8 cellular contexts compared by ENCODE assay signal in genomic region chr21:38804617-38805281, GRCh38. TPM values are rescaled to one million over a fixed set of nuclear protein-coding genes. Genes with fewer than 3 reads are reported as not detected.
DNase-seq lines count a peak whose midpoint lies in the region; ATAC-seq and TF ChIP-seq lines count a peak whose summit lies in the region.

No MANE protein-coding gene starts in this region.

- POLR2A ChIA-PET in activated CD4-positive, alpha-beta T cell treated with anti-CD3 and anti-CD28 coated beads, Interleukin-2, amount 10 ng/mL, durations not matched to agents 7 days and 5 days (lab: Charles Lee): interaction anchor here (0.7 kb wide), 1 partner anchor 36 kb away, joined by 3 read pairs; no protein-coding TSS in a partner anchor

- in situ Hi-C loops in Caki2 (cut with HindIII; ENCODE audit: low pct_unique_long_range_greater_than_20kb, low sequenced_read_pairs): no loop called here

- peak overlapping the region; percentile 92 for H3K27ac Mint-ChIP-seq in activated CD4-positive, alpha-beta T cell treated with anti-CD3 and anti-CD28 coated beads, Interleukin-2, amount 10 ng/mL, durations not matched to agents 7 days and 5 days
- peak overlapping the region; percentile 43 for H3K27ac Mint-ChIP-seq in endothelial cell (ENCODE audit: unreplicated experiment)

- peaks cover 19% of the 10 kb centered on the region for H3K36me3 Mint-ChIP-seq in activated CD4-positive, alpha-beta T cell treated with anti-CD3 and anti-CD28 coated beads, Interleukin-2, amount 10 ng/mL, durations not matched to agents 7 days and 5 days (ENCODE audit: low read depth)
- peaks cover 14% of the 10 kb centered on the region for H3K36me3 Mint-ChIP-seq in endothelial cell (ENCODE audit: low read depth, unreplicated experiment)

- H3K4me1 Mint-ChIP-seq in activated CD4-positive, alpha-beta T cell treated with anti-CD3 and anti-CD28 coated beads, Interleukin-2, amount 10 ng/mL, durations not matched to agents 7 days and 5 days: peaks cover 28% of the 10 kb centered on the region
- peaks cover 28% of the 10 kb centered on the region for H3K4me1 Mint-ChIP-seq in endothelial cell (ENCODE audit: unreplicated experiment)

- H3K9me3 Mint-ChIP-seq in activated CD4-positive, alpha-beta T cell treated with anti-CD3 and anti-CD28 coated beads, Interleukin-2, amount 10 ng/mL, durations not matched to agents 7 days and 5 days: no peaks in the 10 kb centered on the region
- H3K9me3 Mint-ChIP-seq in endothelial cell (ENCODE audit: unreplicated experiment): no peaks in the 10 kb centered on the region

- CTCF ChIA-PET in activated CD4-positive, alpha-beta T cell treated with anti-CD3 and anti-CD28 coated beads, Interleukin-2, amount 10 ng/mL, durations not matched to agents 7 days and 5 days (lab: Charles Lee): interaction anchor here (0.5 to 1.2 kb wide), 4 partner anchors 17 to 570 kb away, joined by 3 to 4 read pairs (median 4); no protein-coding TSS in a partner anchor

- no peak for TF ChIP-seq CTCF in endothelial cell (IDR thresholded peaks at IDR 0.05; ENCODE audit: unreplicated experiment)

- no peaks in the 10 kb centered on the region for H3K27me3 Mint-ChIP-seq in activated CD4-positive, alpha-beta T cell treated with anti-CD3 and anti-CD28 coated beads, Interleukin-2, amount 10 ng/mL, durations not matched to agents 7 days and 5 days
- peaks cover 8% of the 10 kb centered on the region for H3K27me3 Mint-ChIP-seq in endothelial cell (ENCODE audit: unreplicated experiment)

- H3K4me3 Mint-ChIP-seq in activated CD4-positive, alpha-beta T cell treated with anti-CD3 and anti-CD28 coated beads, Interleukin-2, amount 10 ng/mL, durations not matched to agents 7 days and 5 days: peak overlapping the region; percentile 76
- peak overlapping the region; percentile 78 for H3K4me3 Mint-ChIP-seq in endothelial cell (ENCODE audit: unreplicated experiment)

- ATAC-seq in GM21717 (IDR thresholded peaks at IDR 0.05; ENCODE audit: unreplicated experiment): peak; percentile 14
- peak; percentile 61 for ATAC-seq in stimulated activated naive CD8-positive, alpha-beta T cell treated with anti-CD3 and anti-CD28 coated beads, Interleukin-15, Interleukin-2, amounts not matched to agents 100 U/mL and 50 U/mL, for 24 hours
- ATAC-seq in HG03521 (IDR thresholded peaks at IDR 0.05; ENCODE audit: unreplicated experiment): no peak

- DNase-seq in Caki2 (ENCODE audit: low read depth): peak; percentile 80
- DNase-seq in NCI-H1694 treated with DMSO at 0.1 percent for 48 hours (lab: John Stamatoyannopoulos, UW): peak; percentile 60
- peak; percentile 33 for DNase-seq in activated CD4-positive, alpha-beta T cell treated with anti-CD3 and anti-CD28 coated beads, Interleukin-2, amount 10 ng/mL, durations not matched to agents 7 days and 5 days
- peak; percentile 76 for DNase-seq in endothelial cell (ENCODE audit: low spot score)
- DNase-seq in mesenteric fat pad (ENCODE audit: low spot score): peak; percentile 93
- peak; percentile 65 for DNase-seq in stimulated activated naive CD8-positive, alpha-beta T cell treated with anti-CD3 and anti-CD28 coated beads, Interleukin-15, Interleukin-2, amounts not matched to agents 100 U/mL and 50 U/mL, for 24 hours

RNA-seq across cellular contexts. Expression of gene ETS2, which starts 1.0 kb away (rescaled TPM):
- total RNA-seq in Caki2 (2014; rRNA removed; shearing (Covaris generic); ENCODE audit: low replicate concordance): 7.5 and 20.8 TPM in 2 replicates
- total RNA-seq in activated CD4-positive, alpha-beta T cell treated with anti-CD3 and anti-CD28 coated beads, Interleukin-2, amount 10 ng/mL, durations not matched to agents 7 days and 5 days: 10 to 100 TPM; 15.2 to 19.7 TPM
- total RNA-seq in endothelial cell (ENCODE audit: unreplicated experiment): 74.2 TPM
- total RNA-seq in mesenteric fat pad: 110 TPM

Comparison
In these comparisons a context has a peak if more than half of its experiments do, and no peak if none do; other contexts are left out.
1. DNase-seq: peak in every context shown above with its lines; median percentile 93 in mesenteric fat pad; 80 in Caki2; 76 in endothelial cell; 65 in stimulated activated naive CD8-positive, alpha-beta T cell treated with anti-CD3 and anti-CD28 coated beads, Interleukin-15, Interleukin-2, amounts not matched to agents 100 U/mL and 50 U/mL, for 24 hours; 60 in NCI-H1694 treated with DMSO at 0.1 percent for 48 hours; 33 in activated CD4-positive, alpha-beta T cell treated with anti-CD3 and anti-CD28 coated beads, Interleukin-2, amount 10 ng/mL, durations not matched to agents 7 days and 5 days.